In genomic region chr11:34105079-34105956, GRCh38 we compare ENCODE assay signal across 1 cellular context.
A peak's percentile ranks its signal among the peaks of the same experiment; 100 is the strongest.
TF ChIP-seq lines count a peak whose summit lies in the region.

TSS of gene NAT10 (plus strand) at chr11:34105629. CDS start at chr11:34108226, 2,597 bp downstream.

TF ChIP-seq in HepG2, 621 proteins besides CTCF, POLR2A, EP300 and RAD21 (continued from another document and continues in another):
- TF ChIP-seq ZNF770 (CRISPR knock-in tag; IDR thresholded peaks at IDR 0.05) (no peak), MTERF4 (CRISPR knock-in tag; IDR thresholded peaks at IDR 0.05) (no peak), JDP2 (CRISPR knock-in tag; IDR thresholded peaks at IDR 0.05; ENCODE audit: borderline replicate concordance) (no peak; the same call in 1 of the 2 replicates), MYC (CRISPR knock-in tag; IDR thresholded peaks at IDR 0.05; ENCODE audit: borderline replicate concordance) (peak; percentile 100), ARNT2 (CRISPR knock-in tag; IDR thresholded peaks at IDR 0.05; ENCODE audit: low read depth) (peak; percentile 77; the same call in 1 of the 2 replicates), SMYD3 (CRISPR knock-in tag; IDR thresholded peaks at IDR 0.05) (peak; percentile 90; the same call in 1 of the 2 replicates), PRDM4 (CRISPR knock-in tag; IDR thresholded peaks at IDR 0.05; ENCODE audit: borderline replicate concordance) (no peak), ZHX2 (IDR thresholded peaks at IDR 0.05; ENCODE audit: low read depth) (peak; percentile 92), ZHX2 (CRISPR knock-in tag; IDR thresholded peaks at IDR 0.05; ENCODE audit: borderline replicate concordance) (no peak), ZNF362 (CRISPR knock-in tag; IDR thresholded peaks at IDR 0.05; ENCODE audit: borderline replicate concordance) (peak; percentile 38; the same call in 1 of the 2 replicates), SP2 (CRISPR knock-in tag; IDR thresholded peaks at IDR 0.05) (peak; percentile 40; the same call in 1 of the 2 replicates), ZNF530 (CRISPR knock-in tag; IDR thresholded peaks at IDR 0.05; ENCODE audit: low read depth) (peak; percentile 76; the same call in 1 of the 2 replicates), THYN1 (CRISPR knock-in tag; IDR thresholded peaks at IDR 0.05; ENCODE audit: borderline replicate concordance, low read depth) (0 out of 2 replicates have a peak, but pooled peaks have one; percentile 57), ZNF350 (CRISPR knock-in tag; IDR thresholded peaks at IDR 0.05; ENCODE audit: borderline replicate concordance, low read depth) (peak; percentile 93), JARID2 (CRISPR knock-in tag; IDR thresholded peaks at IDR 0.05; ENCODE audit: insufficient replicate concordance) (peak; percentile 71), HOXD1 (CRISPR knock-in tag; IDR thresholded peaks at IDR 0.05) (peak; percentile 96), TCF12 (IDR thresholded peaks at IDR 0.05) (no peak), TCF12 (CRISPR knock-in tag; IDR thresholded peaks at IDR 0.05) (no peak), SP140L (CRISPR knock-in tag; IDR thresholded peaks at IDR 0.05; ENCODE audit: borderline replicate concordance) (peak; percentile 58; the same call in 1 of the 2 replicates), MIXL1 (CRISPR knock-in tag; IDR thresholded peaks at IDR 0.05) (peak; percentile 82; the same call in 1 of the 2 replicates), HNRNPLL (IDR thresholded peaks at IDR 0.05; ENCODE audit: low read depth, low read length, poor library complexity, severe bottlenecking) (peak; percentile 88), FOXK2 (IDR thresholded peaks at IDR 0.05) (peak; percentile 61; the same call in 1 of the 2 replicates), ZNF570 (CRISPR knock-in tag; IDR thresholded peaks at IDR 0.05; ENCODE audit: borderline replicate concordance) (0 out of 2 replicates have a peak, but pooled peaks have one; percentile 76), TMF1 (CRISPR knock-in tag; IDR thresholded peaks at IDR 0.05; ENCODE audit: low read depth) (no peak; the same call in 1 of the 2 replicates), MTF1 (CRISPR knock-in tag; IDR thresholded peaks at IDR 0.05) (0 out of 2 replicates have a peak, but pooled peaks have one; percentile 6), POGZ (CRISPR knock-in tag; IDR thresholded peaks at IDR 0.05) (peak; percentile 90), TRIM24 (CRISPR knock-in tag; IDR thresholded peaks at IDR 0.05) (no peak), ZBTB8A (CRISPR knock-in tag; IDR thresholded peaks at IDR 0.05; ENCODE audit: borderline replicate concordance, low read depth) (no peak), PPARG (CRISPR knock-in tag; conservative IDR thresholded peaks at IDR 0.05) (peak; percentile 56; the same call in 1 of the 2 replicates), ZNF354B (CRISPR knock-in tag; IDR thresholded peaks at IDR 0.05) (0 out of 2 replicates have a peak, but pooled peaks have one; percentile 32), SMARCC2 (IDR thresholded peaks at IDR 0.05) (no peak), HNRNPL (IDR thresholded peaks at IDR 0.05; ENCODE audit: low read depth, low read length) (peak; percentile 22; the same call in 1 of the 2 replicates), KAT8 (CRISPR knock-in tag; IDR thresholded peaks at IDR 0.05) (peak; percentile 99), ZNF678 (CRISPR knock-in tag; IDR thresholded peaks at IDR 0.05) (no peak; the same call in 1 of the 2 replicates), SMAD3 (CRISPR knock-in tag; IDR thresholded peaks at IDR 0.05) (peak; percentile 75; the same call in 1 of the 2 replicates)
- TF ChIP-seq, protein P1, sequence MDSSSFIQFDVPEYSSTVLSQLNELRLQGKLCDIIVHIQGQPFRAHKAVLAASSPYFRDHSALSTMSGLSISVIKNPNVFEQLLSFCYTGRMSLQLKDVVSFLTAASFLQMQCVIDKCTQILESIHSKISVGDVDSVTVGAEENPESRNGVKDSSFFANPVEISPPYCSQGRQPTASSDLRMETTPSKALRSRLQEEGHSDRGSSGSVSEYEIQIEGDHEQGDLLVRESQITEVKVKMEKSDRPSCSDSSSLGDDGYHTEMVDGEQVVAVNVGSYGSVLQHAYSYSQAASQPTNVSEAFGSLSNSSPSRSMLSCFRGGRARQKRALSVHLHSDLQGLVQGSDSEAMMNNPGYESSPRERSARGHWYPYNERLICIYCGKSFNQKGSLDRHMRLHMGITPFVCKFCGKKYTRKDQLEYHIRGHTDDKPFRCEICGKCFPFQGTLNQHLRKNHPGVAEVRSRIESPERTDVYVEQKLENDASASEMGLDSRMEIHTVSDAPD (CRISPR knock-in tag; IDR thresholded peaks at IDR 0.05): no peak
- TF ChIP-seq, protein P2, sequence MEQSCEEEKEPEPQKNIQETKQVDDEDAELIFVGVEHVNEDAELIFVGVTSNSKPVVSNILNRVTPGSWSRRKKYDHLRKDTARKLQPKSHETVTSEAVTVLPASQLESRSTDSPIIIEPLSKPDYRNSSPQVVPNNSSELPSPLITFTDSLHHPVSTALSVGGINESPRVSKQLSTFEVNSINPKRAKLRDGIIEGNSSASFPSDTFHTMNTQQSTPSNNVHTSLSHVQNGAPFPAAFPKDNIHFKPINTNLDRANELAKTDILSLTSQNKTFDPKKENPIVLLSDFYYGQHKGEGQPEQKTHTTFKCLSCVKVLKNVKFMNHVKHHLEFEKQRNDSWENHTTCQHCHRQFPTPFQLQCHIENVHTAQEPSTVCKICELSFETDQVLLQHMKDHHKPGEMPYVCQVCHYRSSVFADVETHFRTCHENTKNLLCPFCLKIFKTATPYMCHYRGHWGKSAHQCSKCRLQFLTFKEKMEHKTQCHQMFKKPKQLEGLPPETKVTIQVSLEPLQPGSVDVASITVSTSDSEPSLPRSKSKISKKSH (CRISPR knock-in tag; IDR thresholded peaks at IDR 0.05; ENCODE audit: borderline replicate concordance): peak; percentile 86
- TF ChIP-seq, protein P3, sequence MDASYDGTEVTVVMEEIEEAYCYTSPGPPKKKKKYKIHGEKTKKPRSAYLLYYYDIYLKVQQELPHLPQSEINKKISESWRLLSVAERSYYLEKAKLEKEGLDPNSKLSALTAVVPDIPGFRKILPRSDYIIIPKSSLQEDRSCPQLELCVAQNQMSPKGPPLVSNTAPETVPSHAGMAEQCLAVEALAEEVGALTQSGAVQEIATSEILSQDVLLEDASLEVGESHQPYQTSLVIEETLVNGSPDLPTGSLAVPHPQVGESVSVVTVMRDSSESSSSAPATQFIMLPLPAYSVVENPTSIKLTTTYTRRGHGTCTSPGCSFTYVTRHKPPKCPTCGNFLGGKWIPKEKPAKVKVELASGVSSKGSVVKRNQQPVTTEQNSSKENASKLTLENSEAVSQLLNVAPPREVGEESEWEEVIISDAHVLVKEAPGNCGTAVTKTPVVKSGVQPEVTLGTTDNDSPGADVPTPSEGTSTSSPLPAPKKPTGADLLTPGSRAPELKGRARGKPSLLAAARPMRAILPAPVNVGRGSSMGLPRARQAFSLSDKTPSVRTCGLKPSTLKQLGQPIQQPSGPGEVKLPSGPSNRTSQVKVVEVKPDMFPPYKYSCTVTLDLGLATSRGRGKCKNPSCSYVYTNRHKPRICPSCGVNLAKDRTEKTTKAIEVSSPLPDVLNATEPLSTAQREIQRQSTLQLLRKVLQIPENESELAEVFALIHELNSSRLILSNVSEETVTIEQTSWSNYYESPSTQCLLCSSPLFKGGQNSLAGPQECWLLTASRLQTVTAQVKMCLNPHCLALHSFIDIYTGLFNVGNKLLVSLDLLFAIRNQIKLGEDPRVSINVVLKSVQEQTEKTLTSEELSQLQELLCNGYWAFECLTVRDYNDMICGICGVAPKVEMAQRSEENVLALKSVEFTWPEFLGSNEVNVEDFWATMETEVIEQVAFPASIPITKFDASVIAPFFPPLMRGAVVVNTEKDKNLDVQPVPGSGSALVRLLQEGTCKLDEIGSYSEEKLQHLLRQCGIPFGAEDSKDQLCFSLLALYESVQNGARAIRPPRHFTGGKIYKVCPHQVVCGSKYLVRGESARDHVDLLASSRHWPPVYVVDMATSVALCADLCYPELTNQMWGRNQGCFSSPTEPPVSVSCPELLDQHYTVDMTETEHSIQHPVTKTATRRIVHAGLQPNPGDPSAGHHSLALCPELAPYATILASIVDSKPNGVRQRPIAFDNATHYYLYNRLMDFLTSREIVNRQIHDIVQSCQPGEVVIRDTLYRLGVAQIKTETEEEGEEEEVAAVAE (CRISPR knock-in tag; IDR thresholded peaks at IDR 0.05; ENCODE audit: borderline replicate concordance): no peak; the same call in 1 of the 2 replicates
